20 cellular contexts compared by ENCODE assay signal in the genomic region with DNA sequence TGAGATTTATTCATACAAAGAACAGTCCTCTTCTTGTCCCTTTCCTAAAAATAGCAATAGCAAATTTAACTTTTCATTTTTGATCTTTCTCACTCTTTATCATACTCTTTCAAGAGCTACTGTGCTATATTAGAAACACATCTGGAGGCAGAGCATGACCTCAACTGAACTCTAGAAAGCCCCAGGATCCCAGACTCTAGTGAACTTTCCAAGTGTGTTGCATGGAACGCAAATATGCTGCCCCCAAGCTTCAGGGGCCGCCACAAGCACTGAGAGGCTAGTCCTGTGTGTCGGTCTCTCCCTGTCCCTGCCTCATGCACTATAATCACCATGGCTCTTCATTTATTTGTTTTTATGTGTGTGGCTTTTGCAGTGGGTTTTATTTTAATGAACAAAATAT. TPM values are rescaled to one million over a fixed set of nuclear protein-coding genes. Genes with fewer than 3 reads are reported as not detected.
DNase-seq lines count a peak whose midpoint lies in the region; ATAC-seq and TF ChIP-seq lines count a peak whose summit lies in the region.
"Had no signal": no experiment of that assay in that cellular context is flagged by ENCODE, and none has a peak within 500 bp of the region (broad histone marks: within the 10 kb centered on the region; RNA-seq: fewer than 3 reads in every experiment).

No MANE protein-coding gene starts in this region.

- H3K27ac ChIP-seq in ascending aorta (peak overlapping the region; percentile 21 to 26), aorta (ENCODE audit: low read depth in 1 of 2, low read length in 2 of 2) (no peak overlapping the region)
- H3K27ac ChIP-seq: SJSA1 had no signal

- no peaks in the 10 kb centered on the region for H3K9me3 ChIP-seq in ascending aorta
- H3K9me3 ChIP-seq in aorta (ENCODE audit: control insufficient read depth, low read length), result peaks cover under 1% of the 10 kb centered on the region
- H3K9me3 ChIP-seq: SJSA1 had no signal

- 88% methylated on average over 3 of the region's 3 CpGs for WGBS in aorta, 2 donors

- H3K36me3 ChIP-seq in ascending aorta (no peaks in the 10 kb centered on the region), aorta (ENCODE audit: control insufficient read depth in 1 of 2, insufficient read depth in 2 of 2, low read length in 1 of 2) (no peaks in the 10 kb centered on the region)
- H3K36me3 ChIP-seq: SJSA1 had no signal

- H3K4me1 ChIP-seq in ascending aorta (peaks cover 5 to 11% of the 10 kb centered on the region in 2 donors), aorta (ENCODE audit: control insufficient read depth in 1 of 2, insufficient read depth in 2 of 2, low read length in 2 of 2) (peaks cover 4 to 6% of the 10 kb centered on the region in 2 donors)
- H3K4me1 ChIP-seq: SJSA1 had no signal

- ATAC-seq in Right ventricle myocardium superior (ENCODE audit: poor library complexity), result peak; percentile 75
- ATAC-seq in left ventricle myocardium superior, result peak; percentile 86
- ATAC-seq in aorta (ENCODE audit: low FRiP score), result peak; percentile 27
- ATAC-seq in activated CD4-positive, CD25-positive, alpha-beta regulatory T cell treated with anti-CD3 and anti-CD28 coated beads, Interleukin-2, amount 50 U/mL, for 24 hours, result no peak

- intact Hi-C loops in Right ventricle myocardium superior (cut with DNase I) (no loop called here), cardiac septum (cut with DNase I) (no loop called here), ascending aorta (cut with DNase I) (no loop called here), left ventricle myocardium superior (cut with micrococcal nuclease) (no loop called here), aorta (cut with DNase I) (no loop called here)

- TF ChIP-seq CTCF in ascending aorta (IDR thresholded peaks at IDR 0.05), result no peak

- DNase-seq in Right ventricle myocardium superior (no peak), cardiac septum (ENCODE audit: low spot score) (no peak), ascending aorta (ENCODE audit: low spot score in 2 of 2) (no peak), left ventricle myocardium superior (no peak), aorta (no peak), T-helper 9 cell (no peak)
- no peak for DNase-seq in stimulated activated CD4-positive, alpha-beta T cell treated with anti-CD3 and anti-CD28 coated beads, Interleukin-4, amount 100 ng/mL, for 4 hours
- DNase-seq: CD4-positive, alpha-beta T cell; GOT3; HCEC 1CT; Karpas-422; NCI-H1105; NCI-H1436 treated with DMSO at 0.1 percent for 48 hours; NCI-H187 treated with DMSO at 0.1 percent for 48 hours; NCI-H2171 treated with DMSO at 0.1 percent for 48 hours; NCI-H345; NCI-H510A treated with DMSO at 0.1 percent for 48 hours; NCI-H774 had no signal

- H3K27me3 ChIP-seq in ascending aorta (no peaks in the 10 kb centered on the region), aorta (ENCODE audit: control insufficient read depth in 1 of 2, insufficient read depth in 2 of 2, low read length in 1 of 2) (peaks cover 0 to 1% of the 10 kb centered on the region in 2 donors)
- H3K27me3 ChIP-seq: SJSA1 had no signal

- no peak overlapping the region for H3K4me3 ChIP-seq in ascending aorta
- H3K4me3 ChIP-seq in aorta (ENCODE audit: low read length in 2 of 2), result no peak overlapping the region
- H3K4me3 ChIP-seq: SJSA1 had no signal

RNA-seq across cellular contexts. Expression of a gene that starts 38.7 kb away (rescaled TPM):
- total RNA-seq in Right ventricle myocardium superior (13.7 TPM), cardiac septum (15.3 TPM), ascending aorta (10.9 TPM), left ventricle myocardium superior (16.1 TPM), aorta (10 to 100 TPM; 19.4 to 22.4 TPM)
- 10 to 100 TPM in 1 of 2 donors, 1 to 10 TPM in 1; 9.0 to 15.3 TPM for polyA plus RNA-seq in aorta

Comparison
In these comparisons a context has a peak if more than half of its experiments do, and no peak if none do; other contexts are left out.
1. ATAC-seq: peak in Right ventricle myocardium superior (single experiment), left ventricle myocardium superior (single experiment) and aorta (single experiment); none in activated CD4-positive, CD25-positive, alpha-beta regulatory T cell treated with anti-CD3 and anti-CD28 coated beads, Interleukin-2, amount 50 U/mL, for 24 hours (0 of 2).
2. H3K27ac ChIP-seq: peak in ascending aorta (2 of 2); none in aorta (0 of 2).